ENCODE assay signal across 1 cellular context in genomic region chr19:50383307-50383851, GRCh38.
A peak's percentile ranks its signal among the peaks of the same experiment; 100 is the strongest.
TF ChIP-seq lines count a peak whose summit lies in the region.

No MANE protein-coding gene starts in this region.

TF ChIP-seq in HepG2, 621 proteins besides CTCF, POLR2A, EP300 and RAD21:
- TF ChIP-seq HOXA9 (CRISPR knock-in tag; IDR thresholded peaks at IDR 0.05; ENCODE audit: borderline replicate concordance) (0 out of 2 replicates have a peak, but pooled peaks have one; percentile 6), CBX1 (IDR thresholded peaks at IDR 0.05; ENCODE audit: low read depth) (peak; percentile 1), RBM22 (optimal IDR thresholded peaks at IDR 0.05; ENCODE audit: low read length) (peak; percentile 11), ZNF329 (CRISPR knock-in tag; IDR thresholded peaks at IDR 0.05; ENCODE audit: low read depth) (0 out of 2 replicates have a peak, but pooled peaks have one; percentile 1), ZSCAN31 (CRISPR knock-in tag; IDR thresholded peaks at IDR 0.05; ENCODE audit: low read depth) (no peak)
TF ChIP-seq in HepG2: peak in this region for 4.
